In the genomic region with DNA sequence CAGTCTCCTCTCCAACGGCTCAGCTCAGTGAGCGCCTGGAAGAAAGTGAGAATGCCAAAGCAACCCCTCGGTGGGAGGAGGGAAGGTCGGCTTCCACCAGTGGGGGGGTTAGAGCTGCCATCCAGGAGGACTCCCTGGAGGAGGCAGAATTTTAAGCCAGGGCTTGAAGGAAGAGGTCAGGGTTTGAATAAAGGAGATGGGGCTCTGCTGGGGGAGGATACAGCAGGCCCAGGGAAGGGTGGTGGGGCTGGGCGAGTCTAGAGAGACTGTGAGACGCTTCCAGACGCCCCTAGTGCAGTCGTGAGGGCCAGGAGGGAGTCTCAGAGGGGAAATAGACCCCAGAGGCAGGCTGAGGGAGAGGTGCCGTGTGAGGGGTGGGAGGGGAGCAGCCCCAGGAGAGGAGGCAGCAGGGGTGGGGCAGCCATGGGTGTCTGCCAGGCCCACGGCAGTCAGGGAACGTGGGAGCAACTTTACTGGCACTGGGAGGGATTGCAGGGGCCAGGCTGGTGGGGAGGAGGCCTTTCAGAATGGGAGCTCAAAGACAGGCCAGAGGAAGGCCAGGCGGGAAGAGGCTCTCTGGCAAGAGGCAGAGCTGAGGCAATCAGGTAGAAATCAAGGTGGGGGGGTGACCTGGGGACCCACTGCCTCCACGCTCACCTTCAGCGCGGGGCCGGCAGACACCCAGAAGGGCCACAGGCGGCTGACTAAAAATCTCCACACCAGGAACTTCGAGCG, we compare ENCODE assay signal across 1 cellular context.
TF ChIP-seq lines count a peak whose summit lies in the region.

No MANE protein-coding gene starts in this region.

TF ChIP-seq in GM23338, 12 proteins besides CTCF, POLR2A, EP300 and RAD21 (continued from another document):
- no peak for TF ChIP-seq REST (IDR thresholded peaks at IDR 0.05; ENCODE audit: unreplicated experiment)
- TF ChIP-seq, protein P1, sequence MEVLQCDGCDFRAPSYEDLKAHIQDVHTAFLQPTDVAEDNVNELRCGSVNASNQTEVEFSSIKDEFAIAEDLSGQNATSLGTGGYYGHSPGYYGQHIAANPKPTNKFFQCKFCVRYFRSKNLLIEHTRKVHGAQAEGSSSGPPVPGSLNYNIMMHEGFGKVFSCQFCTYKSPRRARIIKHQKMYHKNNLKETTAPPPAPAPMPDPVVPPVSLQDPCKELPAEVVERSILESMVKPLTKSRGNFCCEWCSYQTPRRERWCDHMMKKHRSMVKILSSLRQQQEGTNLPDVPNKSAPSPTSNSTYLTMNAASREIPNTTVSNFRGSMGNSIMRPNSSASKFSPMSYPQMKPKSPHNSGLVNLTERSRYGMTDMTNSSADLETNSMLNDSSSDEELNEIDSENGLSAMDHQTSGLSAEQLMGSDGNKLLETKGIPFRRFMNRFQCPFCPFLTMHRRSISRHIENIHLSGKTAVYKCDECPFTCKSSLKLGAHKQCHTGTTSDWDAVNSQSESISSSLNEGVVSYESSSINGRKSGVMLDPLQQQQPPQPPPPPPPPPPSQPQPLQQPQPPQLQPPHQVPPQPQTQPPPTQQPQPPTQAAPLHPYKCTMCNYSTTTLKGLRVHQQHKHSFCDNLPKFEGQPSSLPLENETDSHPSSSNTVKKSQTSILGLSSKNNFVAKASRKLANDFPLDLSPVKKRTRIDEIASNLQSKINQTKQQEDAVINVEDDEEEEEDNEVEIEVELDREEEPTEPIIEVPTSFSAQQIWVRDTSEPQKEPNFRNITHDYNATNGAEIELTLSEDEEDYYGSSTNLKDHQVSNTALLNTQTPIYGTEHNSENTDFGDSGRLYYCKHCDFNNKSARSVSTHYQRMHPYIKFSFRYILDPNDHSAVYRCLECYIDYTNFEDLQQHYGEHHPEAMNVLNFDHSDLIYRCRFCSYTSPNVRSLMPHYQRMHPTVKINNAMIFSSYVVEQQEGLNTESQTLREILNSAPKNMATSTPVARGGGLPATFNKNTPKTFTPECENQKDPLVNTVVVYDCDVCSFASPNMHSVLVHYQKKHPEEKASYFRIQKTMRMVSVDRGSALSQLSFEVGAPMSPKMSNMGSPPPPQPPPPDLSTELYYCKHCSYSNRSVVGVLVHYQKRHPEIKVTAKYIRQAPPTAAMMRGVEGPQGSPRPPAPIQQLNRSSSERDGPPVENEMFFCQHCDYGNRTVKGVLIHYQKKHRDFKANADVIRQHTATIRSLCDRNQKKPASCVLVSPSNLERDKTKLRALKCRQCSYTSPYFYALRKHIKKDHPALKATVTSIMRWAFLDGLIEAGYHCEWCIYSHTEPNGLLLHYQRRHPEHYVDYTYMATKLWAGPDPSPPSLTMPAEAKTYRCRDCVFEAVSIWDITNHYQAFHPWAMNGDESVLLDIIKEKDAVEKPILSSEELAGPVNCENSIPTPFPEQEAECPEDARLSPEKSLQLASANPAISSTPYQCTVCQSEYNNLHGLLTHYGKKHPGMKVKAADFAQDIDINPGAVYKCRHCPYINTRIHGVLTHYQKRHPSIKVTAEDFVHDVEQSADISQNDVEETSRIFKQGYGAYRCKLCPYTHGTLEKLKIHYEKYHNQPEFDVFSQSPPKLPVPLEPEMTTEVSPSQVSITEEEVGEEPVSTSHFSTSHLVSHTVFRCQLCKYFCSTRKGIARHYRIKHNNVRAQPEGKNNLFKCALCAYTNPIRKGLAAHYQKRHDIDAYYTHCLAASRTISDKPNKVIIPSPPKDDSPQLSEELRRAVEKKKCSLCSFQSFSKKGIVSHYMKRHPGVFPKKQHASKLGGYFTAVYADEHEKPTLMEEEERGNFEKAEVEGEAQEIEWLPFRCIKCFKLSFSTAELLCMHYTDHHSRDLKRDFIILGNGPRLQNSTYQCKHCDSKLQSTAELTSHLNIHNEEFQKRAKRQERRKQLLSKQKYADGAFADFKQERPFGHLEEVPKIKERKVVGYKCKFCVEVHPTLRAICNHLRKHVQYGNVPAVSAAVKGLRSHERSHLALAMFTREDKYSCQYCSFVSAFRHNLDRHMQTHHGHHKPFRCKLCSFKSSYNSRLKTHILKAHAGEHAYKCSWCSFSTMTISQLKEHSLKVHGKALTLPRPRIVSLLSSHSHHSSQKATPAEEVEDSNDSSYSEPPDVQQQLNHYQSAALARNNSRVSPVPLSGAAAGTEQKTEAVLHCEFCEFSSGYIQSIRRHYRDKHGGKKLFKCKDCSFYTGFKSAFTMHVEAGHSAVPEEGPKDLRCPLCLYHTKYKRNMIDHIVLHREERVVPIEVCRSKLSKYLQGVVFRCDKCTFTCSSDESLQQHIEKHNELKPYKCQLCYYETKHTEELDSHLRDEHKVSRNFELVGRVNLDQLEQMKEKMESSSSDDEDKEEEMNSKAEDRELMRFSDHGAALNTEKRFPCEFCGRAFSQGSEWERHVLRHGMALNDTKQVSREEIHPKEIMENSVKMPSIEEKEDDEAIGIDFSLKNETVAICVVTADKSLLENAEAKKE (CRISPR knock-in tag; IDR thresholded peaks at IDR 0.05): no peak
TF ChIP-seq in GM23338: peak in this region for 0.
